Comparison of ENCODE assay signal across 8 cellular contexts in genomic region chr3:11846281-11847034, GRCh38. TPM values are rescaled to one million over a fixed set of nuclear protein-coding genes. Genes with fewer than 3 reads are reported as not detected.
DNase-seq lines count a peak whose midpoint lies in the region; ATAC-seq and TF ChIP-seq lines count a peak whose summit lies in the region.

TAMM41 (minus strand) TSS chr3:11846885; CDS start chr3:11846636, 249 bp downstream.

- H4K20me1 ChIP-seq in GM23338 (replicated peaks; ENCODE audit: insufficient read depth): no peaks in the 10 kb centered on the region
- H4K20me1 ChIP-seq in neural cell (ENCODE audit: insufficient read depth): no peaks in the 10 kb centered on the region

- TF ChIP-seq CTCF in GM23338 (conservative IDR thresholded peaks at IDR 0.05; ENCODE audit: low read depth in 2 of 2) (peak; percentile 28 to 92), neural cell (IDR thresholded peaks at IDR 0.05; ENCODE audit: poor library complexity, severe bottlenecking) (peak; percentile 92), stomach (IDR thresholded peaks at IDR 0.05) (peak in 5 of 7 experiments; percentile 70 to 91 (median 82))

- peak; percentile 98 for ATAC-seq in GM23338

- TF ChIP-seq EP300 in neural cell (conservative IDR thresholded peaks at IDR 0.05; ENCODE audit: poor library complexity, severe bottlenecking): peak; percentile 39
- no peak for TF ChIP-seq EP300 in stomach (IDR thresholded peaks at IDR 0.05)

- peak within 1 kb of the TSS; percentile 100 for H3K4me3 Mint-ChIP-seq in GM23338

- H3K9me3 Mint-ChIP-seq in GM23338: no peaks in the 10 kb centered on the region; the same call in 2 of the 3 replicates

- H3K9me3 ChIP-seq in neural cell (ENCODE audit: low read length): no peaks in the 10 kb centered on the region
- H3K9me3 ChIP-seq in stomach: no peaks in the 10 kb centered on the region

- H3F3A ChIP-seq in GM23338 (replicated peaks; ENCODE audit: low read depth) (no peaks in the 10 kb centered on the region), neural cell (ENCODE audit: insufficient read depth, low read length, poor library complexity, severe bottlenecking) (no peaks in the 10 kb centered on the region)

- WGBS in stomach, 5 donors: 0 to 1% (median 0%) methylated on average over 38 to 58 of the region's 58 CpGs

- intact Hi-C loops in stomach (cut with DNase I; ENCODE audit: low total_unique reads): no loop called here

- H3K9me2 ChIP-seq in GM23338 (ENCODE audit: insufficient read depth) (no peaks in the 10 kb centered on the region), neural cell (ENCODE audit: insufficient read depth, low read length) (no peaks in the 10 kb centered on the region)

- peaks cover 14% of the 10 kb centered on the region for H3K4me1 Mint-ChIP-seq in GM23338

- DNase-seq in ELR (ENCODE audit: low read depth): peak; percentile 89
- DNase-seq in GM23338 (ENCODE audit: low spot score): peak; percentile 89
- DNase-seq in LHCN-M2 (ENCODE audit: low read depth): peak; percentile 90
- DNase-seq in activated effector memory CD4-positive, alpha-beta T cell treated with Interleukin-2 at 50 U/mL for 16 hours: peak; percentile 87
- peak; percentile 79 for DNase-seq in fibroblast of the conjunctiva (ENCODE audit: low read depth)
- DNase-seq in stomach: peak; percentile 91

- H3K79me2 ChIP-seq in GM23338 (replicated peaks; ENCODE audit: insufficient read depth): peaks cover 19% of the 10 kb centered on the region; the same call in 1 of the 2 replicates
- peaks cover 13% of the 10 kb centered on the region for H3K79me2 ChIP-seq in neural cell (replicated peaks; ENCODE audit: insufficient read depth, low read length)

- TF ChIP-seq RAD21 in neural cell (conservative IDR thresholded peaks at IDR 0.05): peak; percentile 63

- H3K4me3 ChIP-seq in GM23338 (peak within 1 kb of the TSS; percentile 94), neural cell (ENCODE audit: low read length) (peak within 1 kb of the TSS; percentile 75), stomach (peak within 1 kb of the TSS; percentile 73 to 91 (median 86))

- H3K27ac ChIP-seq in GM23338 (ENCODE audit: low read depth) (no peak within 1 kb of the TSS), neural cell (ENCODE audit: low read length) (peak within 1 kb of the TSS; percentile 70), stomach (peak within 1 kb of the TSS; percentile 85 to 92 (median 92))

- peaks cover 11% of the 10 kb centered on the region for H3K27me3 ChIP-seq in GM23338 (ENCODE audit: insufficient read depth)
- H3K27me3 ChIP-seq in neural cell (ENCODE audit: insufficient read depth, low read depth, low read length): no peaks in the 10 kb centered on the region
- H3K27me3 ChIP-seq in stomach: no peaks in the 10 kb centered on the region

- H3K4me1 ChIP-seq in GM23338 (ENCODE audit: insufficient read depth) (peaks cover 15% of the 10 kb centered on the region; the same call in 1 of the 2 replicates), stomach (peaks cover 13 to 34% (median 22%) of the 10 kb centered on the region in 4 donors)

- peaks cover 9% of the 10 kb centered on the region for H3K27me3 Mint-ChIP-seq in GM23338 (ENCODE audit: insufficient read depth, low read depth, poor library complexity)

- peak within 1 kb of the TSS; percentile 84; the same call in 1 of the 2 replicates for H3K27ac Mint-ChIP-seq in GM23338

- peak within 1 kb of the TSS; percentile 98 for H2AFZ ChIP-seq in GM23338
- peak within 1 kb of the TSS; percentile 71 for H2AFZ ChIP-seq in neural cell (ENCODE audit: low read depth, low read length)

- peaks cover 26% of the 10 kb centered on the region for H3K36me3 Mint-ChIP-seq in GM23338 (ENCODE audit: low read depth)

- H3K9ac ChIP-seq in neural cell (ENCODE audit: low read length): peak within 1 kb of the TSS; percentile 78

- TF ChIP-seq POLR2A in Raji (IDR thresholded peaks at IDR 0.05; ENCODE audit: insufficient read depth, low read depth, low read length): peak; percentile 96
- TF ChIP-seq POLR2A in stomach (IDR thresholded peaks at IDR 0.05): peak in 2 of 4 donors; percentile 27 to 61

- H3K36me3 ChIP-seq in GM23338 (ENCODE audit: insufficient read depth): no peaks in the 10 kb centered on the region
- H3K36me3 ChIP-seq in neural cell (ENCODE audit: insufficient read depth, low read length): no peaks in the 10 kb centered on the region
- H3K36me3 ChIP-seq in stomach: peaks cover 21 to 30% (median 27%) of the 10 kb centered on the region in 4 donors

- H3K4me2 ChIP-seq in GM23338 (peak within 1 kb of the TSS; percentile 94), neural cell (ENCODE audit: low read length) (peak within 1 kb of the TSS; percentile 87)

TF ChIP-seq in GM23338, 12 proteins besides CTCF, POLR2A, EP300 and RAD21 (continues in another document):
- peak; percentile 91 for TF ChIP-seq POLR2AphosphoS5 (IDR thresholded peaks at IDR 0.05; ENCODE audit: low read depth)
- peak; percentile 83 for TF ChIP-seq ETS1 (IDR thresholded peaks at IDR 0.05)
- TF ChIP-seq STAT1 (IDR thresholded peaks at IDR 0.05; ENCODE audit: unreplicated experiment): no peak
- TF ChIP-seq CREB1 (CRISPR knock-in tag; IDR thresholded peaks at IDR 0.05; ENCODE audit: low read depth): peak; percentile 50; the same call in 1 of the 2 replicates
- no peak for TF ChIP-seq ZNF114 (CRISPR knock-in tag; IDR thresholded peaks at IDR 0.05)

TF ChIP-seq in neural cell, 6 proteins besides CTCF, POLR2A, EP300 and RAD21:
- TF ChIP-seq POLR2AphosphoS5 (IDR thresholded peaks at IDR 0.05) (peak; percentile 79), SMC3 (conservative IDR thresholded peaks at IDR 0.05; ENCODE audit: poor library complexity) (peak; percentile 73), REST (IDR thresholded peaks at IDR 0.05; ENCODE audit: borderline replicate concordance) (no peak), MXI1 (conservative IDR thresholded peaks at IDR 0.05; ENCODE audit: poor library complexity, severe bottlenecking) (peak; percentile 94), TAF1 (IDR thresholded peaks at IDR 0.05; ENCODE audit: low read depth) (peak; percentile 21), EZH2 (IDR thresholded peaks at IDR 0.05; ENCODE audit: borderline replicate concordance, insufficient read depth, low read length, poor library complexity, severe bottlenecking) (no peak)

RNA-seq across cellular contexts. Expression of gene TAMM41, which starts in this region (rescaled TPM):
- 8.9 and 12.9 TPM in 2 replicates for total RNA-seq in GM23338 (2014; rRNA removed; shearing (Covaris generic))
- polyA plus RNA-seq in GM23338 (2016; fragmentation: Nextera tagmentation; extraction: Ambion mirVana) (18.0 and 19.2 TPM in 2 replicates), neural cell (3.1 and 8.2 TPM in 2 replicates), stomach (10 to 100 TPM in 1 of 3 donors, 1 to 10 TPM in 2; 8.5 to 12.3 (median 8.9) TPM)
- total RNA-seq in LHCN-M2 (2014; rRNA removed) (9.2 and 11.4 TPM in 2 replicates), stomach (10 to 100 TPM in 2 of 5 donors, 1 to 10 TPM in 3; 4.3 to 22.9 (median 7.6) TPM)
- 13.8 TPM for polyA plus RNA-seq in LHCN-M2 (2012)
- polyA minus RNA-seq in neural cell: 10.2 and 13.3 TPM in 2 replicates
